In the genomic region with DNA sequence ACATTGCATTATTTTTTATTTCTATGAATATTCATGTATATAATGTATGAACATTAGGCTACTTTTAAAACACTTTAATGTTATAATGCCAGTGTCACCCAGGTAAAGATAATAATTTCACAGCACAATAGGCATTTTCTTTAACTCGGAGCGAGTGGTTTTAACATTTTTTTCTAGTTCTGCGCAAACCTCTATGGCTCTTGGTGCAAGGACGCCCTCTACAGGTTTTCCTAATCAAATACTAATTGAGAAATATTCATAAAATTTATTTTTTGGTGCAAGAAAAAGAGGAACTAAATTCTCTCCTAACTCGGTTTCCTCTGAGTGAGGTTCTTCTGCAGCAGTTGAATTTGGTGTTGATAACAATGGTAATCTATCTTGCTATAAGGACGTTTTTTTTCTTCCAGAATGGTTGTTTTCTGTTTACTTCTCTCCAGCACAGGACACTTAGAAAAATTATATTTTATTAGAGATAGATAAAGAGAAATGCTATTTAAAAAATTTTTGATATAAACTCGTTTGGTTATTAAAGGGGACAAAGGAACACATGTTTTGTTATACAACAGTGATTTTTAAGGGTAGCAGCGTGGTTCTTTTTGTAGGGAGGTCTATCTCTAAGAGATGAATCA, we compare ENCODE assay signal across 8 cellular contexts. TPM values are rescaled to one million over a fixed set of nuclear protein-coding genes. Genes with fewer than 3 reads are reported as not detected.
DNase-seq lines count a peak whose midpoint lies in the region; ATAC-seq and TF ChIP-seq lines count a peak whose summit lies in the region.

No MANE protein-coding gene starts in this region.

- H3K9me3 Mint-ChIP-seq in mesothelial cell of epicardium = no peaks in the 10 kb centered on the region

- 12% methylated on average over 8 of the region's 8 CpGs for WGBS in right cardiac atrium

- intact Hi-C loops in right cardiac atrium (cut with DNase I) = loop anchor here in 3 of 4 donors (5.0 to 10.0 kb wide), 3 partner anchors 231 to 329 kb away; no protein-coding TSS in a partner anchor

- in situ Hi-C loops in brain microvascular endothelial cell (cut with HindIII; ENCODE audit: low pct_ligation_motif_present, low sequenced_read_pairs) = no loop called here

- ATAC-seq in GM21619 (IDR thresholded peaks at IDR 0.05; ENCODE audit: unreplicated experiment) (peak; percentile 38), HG03135 (IDR thresholded peaks at IDR 0.05; ENCODE audit: unreplicated experiment) (no peak), right cardiac atrium (no peak)

- no peaks in the 10 kb centered on the region for H3K36me3 Mint-ChIP-seq in mesothelial cell of epicardium

- H3K4me1 Mint-ChIP-seq in mesothelial cell of epicardium = peaks cover 6% of the 10 kb centered on the region

- H3K4me3 ChIP-seq in brain microvascular endothelial cell (ENCODE audit: low read depth, low read length) (no peak overlapping the region), right cardiac atrium (ENCODE audit: low read length) (no peak overlapping the region)

- peak; percentile 49 for DNase-seq in NCI-H69 (lab: John Stamatoyannopoulos, UW)
- no peak for DNase-seq in brain microvascular endothelial cell
- DNase-seq in mesothelial cell of epicardium (ENCODE audit: low spot score in 2 of 2, unreplicated experiment in 2 of 2) = no peak
- DNase-seq in activated T-cell treated with anti-CD3 and anti-CD28 coated beads for 4 hours = no peak
- no peak for DNase-seq in right cardiac atrium

- TF ChIP-seq CTCF in C4-2B (conservative IDR thresholded peaks at IDR 0.05) (peak; percentile 95), brain microvascular endothelial cell (IDR thresholded peaks at IDR 0.05; ENCODE audit: low read depth, low read length, missing control alignments) (peak; percentile 75), mesothelial cell of epicardium (IDR thresholded peaks at IDR 0.05; ENCODE audit: unreplicated experiment) (peak; percentile 76)

- H3K27me3 ChIP-seq in brain microvascular endothelial cell (replicated peaks) (peaks cover 67% of the 10 kb centered on the region), right cardiac atrium (ENCODE audit: control insufficient read depth, insufficient read depth) (peaks cover 5% of the 10 kb centered on the region)

- no peaks in the 10 kb centered on the region for H3K9me3 ChIP-seq in right cardiac atrium (ENCODE audit: control insufficient read depth, low read length)

- peaks cover 43% of the 10 kb centered on the region for H3K27me3 Mint-ChIP-seq in mesothelial cell of epicardium (ENCODE audit: low read depth)

- no peaks in the 10 kb centered on the region for H3K36me3 ChIP-seq in brain microvascular endothelial cell (replicated peaks)

- H3K27ac ChIP-seq in C4-2B = no peak overlapping the region
- no peak overlapping the region for H3K27ac ChIP-seq in brain microvascular endothelial cell
- no peak overlapping the region for H3K27ac ChIP-seq in right cardiac atrium (ENCODE audit: low read length)

- no peaks in the 10 kb centered on the region for H3K4me1 ChIP-seq in right cardiac atrium (ENCODE audit: control insufficient read depth, insufficient read depth, low read length)

- H3K27ac Mint-ChIP-seq in mesothelial cell of epicardium = no peak overlapping the region

- no peak overlapping the region for H3K4me3 Mint-ChIP-seq in mesothelial cell of epicardium

RNA-seq across cellular contexts. Expression of a gene that starts 2.4 kb away (rescaled TPM):
- 20.7 to 23.4 TPM (median 20.8 TPM) in 3 replicates for total RNA-seq in mesothelial cell of epicardium
- total RNA-seq in right cardiac atrium = under 1 TPM in 2 of 4 donors, not detected in 2; 0.29 to 0.67 TPM
- 0.38 TPM for polyA plus RNA-seq in right cardiac atrium

RNA-seq across cellular contexts. Expression of a gene that starts 45.8 kb away (rescaled TPM):
- 37.6 to 44.4 TPM (median 39.3 TPM) in 3 replicates for total RNA-seq in mesothelial cell of epicardium
- 10 to 100 TPM; 13.4 to 18.4 (median 17.0) TPM for total RNA-seq in right cardiac atrium
- 6.0 TPM for polyA plus RNA-seq in right cardiac atrium

Comparison
In these comparisons a context has a peak if more than half of its experiments do, and no peak if none do; other contexts are left out.
1. RNA of a gene that starts 2.4 kb away (total RNA-seq): 20.7 to 23.4 TPM in mesothelial cell of epicardium; 0.29 to 0.67 TPM in right cardiac atrium; every median in the first group is over 10 times any median in the second.
2. Peak in every context shown above with its lines, with median percentiles within 50 percentile points of each other: CTCF ChIP-seq.